ENCODE assay signal across 1 cellular context in the genomic region with DNA sequence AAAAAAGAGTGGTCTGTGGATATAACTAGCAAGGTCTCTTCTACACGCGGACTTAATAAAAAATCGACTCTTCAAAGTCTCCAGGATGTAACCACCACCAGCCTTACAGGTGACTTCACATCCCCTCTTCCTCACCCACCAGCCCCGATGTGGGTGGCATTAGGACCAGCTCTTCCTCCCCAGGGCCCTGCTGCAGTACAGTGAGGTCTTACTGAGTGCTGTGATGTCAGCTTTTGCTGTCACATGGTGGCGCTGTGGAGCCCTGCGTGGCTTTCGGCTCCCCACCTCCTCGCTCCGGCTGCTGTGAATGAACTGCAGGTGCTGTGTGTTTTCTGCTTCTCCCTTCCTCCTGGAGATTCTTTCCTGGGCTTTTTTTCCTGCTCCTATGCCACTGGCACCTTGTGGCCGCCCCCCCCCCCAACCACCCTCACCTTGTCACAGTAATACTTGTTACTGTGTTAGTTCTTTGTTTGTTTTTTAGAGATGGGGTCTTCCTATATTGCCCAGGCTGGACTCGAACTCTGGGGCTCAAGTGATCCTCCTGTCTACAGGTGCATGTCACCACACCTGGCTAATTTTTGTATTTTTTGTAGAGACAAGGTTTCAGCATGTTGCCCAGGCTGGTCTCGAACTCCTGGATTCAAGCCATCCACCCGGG.
TF ChIP-seq lines count a peak whose summit lies in the region.

No MANE protein-coding gene starts in this region.

TF ChIP-seq in K562, 482 proteins besides CTCF, POLR2A, EP300 and RAD21 (continued from another document):
- TF ChIP-seq, protein P1, sequence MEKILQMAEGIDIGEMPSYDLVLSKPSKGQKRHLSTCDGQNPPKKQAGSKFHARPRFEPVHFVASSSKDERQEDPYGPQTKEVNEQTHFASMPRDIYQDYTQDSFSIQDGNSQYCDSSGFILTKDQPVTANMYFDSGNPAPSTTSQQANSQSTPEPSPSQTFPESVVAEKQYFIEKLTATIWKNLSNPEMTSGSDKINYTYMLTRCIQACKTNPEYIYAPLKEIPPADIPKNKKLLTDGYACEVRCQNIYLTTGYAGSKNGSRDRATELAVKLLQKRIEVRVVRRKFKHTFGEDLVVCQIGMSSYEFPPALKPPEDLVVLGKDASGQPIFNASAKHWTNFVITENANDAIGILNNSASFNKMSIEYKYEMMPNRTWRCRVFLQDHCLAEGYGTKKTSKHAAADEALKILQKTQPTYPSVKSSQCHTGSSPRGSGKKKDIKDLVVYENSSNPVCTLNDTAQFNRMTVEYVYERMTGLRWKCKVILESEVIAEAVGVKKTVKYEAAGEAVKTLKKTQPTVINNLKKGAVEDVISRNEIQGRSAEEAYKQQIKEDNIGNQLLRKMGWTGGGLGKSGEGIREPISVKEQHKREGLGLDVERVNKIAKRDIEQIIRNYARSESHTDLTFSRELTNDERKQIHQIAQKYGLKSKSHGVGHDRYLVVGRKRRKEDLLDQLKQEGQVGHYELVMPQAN (IDR thresholded peaks at IDR 0.05; ENCODE audit: borderline replicate concordance) = no peak
- no peak for TF ChIP-seq CTBP1 (IDR thresholded peaks at IDR 0.05; ENCODE audit: borderline replicate concordance)
- TF ChIP-seq, protein P2, sequence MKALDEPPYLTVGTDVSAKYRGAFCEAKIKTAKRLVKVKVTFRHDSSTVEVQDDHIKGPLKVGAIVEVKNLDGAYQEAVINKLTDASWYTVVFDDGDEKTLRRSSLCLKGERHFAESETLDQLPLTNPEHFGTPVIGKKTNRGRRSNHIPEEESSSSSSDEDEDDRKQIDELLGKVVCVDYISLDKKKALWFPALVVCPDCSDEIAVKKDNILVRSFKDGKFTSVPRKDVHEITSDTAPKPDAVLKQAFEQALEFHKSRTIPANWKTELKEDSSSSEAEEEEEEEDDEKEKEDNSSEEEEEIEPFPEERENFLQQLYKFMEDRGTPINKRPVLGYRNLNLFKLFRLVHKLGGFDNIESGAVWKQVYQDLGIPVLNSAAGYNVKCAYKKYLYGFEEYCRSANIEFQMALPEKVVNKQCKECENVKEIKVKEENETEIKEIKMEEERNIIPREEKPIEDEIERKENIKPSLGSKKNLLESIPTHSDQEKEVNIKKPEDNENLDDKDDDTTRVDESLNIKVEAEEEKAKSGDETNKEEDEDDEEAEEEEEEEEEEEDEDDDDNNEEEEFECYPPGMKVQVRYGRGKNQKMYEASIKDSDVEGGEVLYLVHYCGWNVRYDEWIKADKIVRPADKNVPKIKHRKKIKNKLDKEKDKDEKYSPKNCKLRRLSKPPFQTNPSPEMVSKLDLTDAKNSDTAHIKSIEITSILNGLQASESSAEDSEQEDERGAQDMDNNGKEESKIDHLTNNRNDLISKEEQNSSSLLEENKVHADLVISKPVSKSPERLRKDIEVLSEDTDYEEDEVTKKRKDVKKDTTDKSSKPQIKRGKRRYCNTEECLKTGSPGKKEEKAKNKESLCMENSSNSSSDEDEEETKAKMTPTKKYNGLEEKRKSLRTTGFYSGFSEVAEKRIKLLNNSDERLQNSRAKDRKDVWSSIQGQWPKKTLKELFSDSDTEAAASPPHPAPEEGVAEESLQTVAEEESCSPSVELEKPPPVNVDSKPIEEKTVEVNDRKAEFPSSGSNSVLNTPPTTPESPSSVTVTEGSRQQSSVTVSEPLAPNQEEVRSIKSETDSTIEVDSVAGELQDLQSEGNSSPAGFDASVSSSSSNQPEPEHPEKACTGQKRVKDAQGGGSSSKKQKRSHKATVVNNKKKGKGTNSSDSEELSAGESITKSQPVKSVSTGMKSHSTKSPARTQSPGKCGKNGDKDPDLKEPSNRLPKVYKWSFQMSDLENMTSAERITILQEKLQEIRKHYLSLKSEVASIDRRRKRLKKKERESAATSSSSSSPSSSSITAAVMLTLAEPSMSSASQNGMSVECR (CRISPR knock-in tag; IDR thresholded peaks at IDR 0.05) = no peak
- TF ChIP-seq ZZZ3 (IDR thresholded peaks at IDR 0.05) = no peak
- no peak for TF ChIP-seq FOXP1 (CRISPR knock-in tag; IDR thresholded peaks at IDR 0.05)
- no peak for TF ChIP-seq NR3C1 (CRISPR knock-in tag; IDR thresholded peaks at IDR 0.05)
- TF ChIP-seq SMC3 (conservative IDR thresholded peaks at IDR 0.05; ENCODE audit: insufficient read depth, low read depth, low read length) = peak; percentile 73
- no peak for TF ChIP-seq ZNF165 (CRISPR knock-in tag; IDR thresholded peaks at IDR 0.05; ENCODE audit: borderline replicate concordance)
- TF ChIP-seq NR2F6 (CRISPR knock-in tag; IDR thresholded peaks at IDR 0.05) = no peak
- no peak for TF ChIP-seq CBFA2T2 (conservative IDR thresholded peaks at IDR 0.05)
- TF ChIP-seq STAG1 (CRISPR knock-in tag; IDR thresholded peaks at IDR 0.05; ENCODE audit: borderline replicate concordance) = peak; percentile 43; the same call in 1 of the 2 replicates
- no peak for TF ChIP-seq CREB1 (IDR thresholded peaks at IDR 0.05)
- TF ChIP-seq CREB1 (CRISPR knock-in tag; IDR thresholded peaks at IDR 0.05) = no peak; the same call in 1 of the 2 replicates
- peak; percentile 38; the same call in 1 of the 2 replicates for TF ChIP-seq KLF16 (IDR thresholded peaks at IDR 0.05)
- no peak for TF ChIP-seq HSF4 (CRISPR knock-in tag; IDR thresholded peaks at IDR 0.05; ENCODE audit: borderline replicate concordance)
- no peak for TF ChIP-seq GTF2E2 (tag; IDR thresholded peaks at IDR 0.05)
- TF ChIP-seq ETV6 (IDR thresholded peaks at IDR 0.05; ENCODE audit: borderline replicate concordance in 1 of 2, low read depth in 2 of 2, low read length in 1 of 2) = no peak
- TF ChIP-seq ETV6 (CRISPR knock-in tag; IDR thresholded peaks at IDR 0.05; ENCODE audit: borderline replicate concordance) = no peak
- no peak for TF ChIP-seq NFRKB (IDR thresholded peaks at IDR 0.05; ENCODE audit: low read depth)
- TF ChIP-seq, protein P3, sequence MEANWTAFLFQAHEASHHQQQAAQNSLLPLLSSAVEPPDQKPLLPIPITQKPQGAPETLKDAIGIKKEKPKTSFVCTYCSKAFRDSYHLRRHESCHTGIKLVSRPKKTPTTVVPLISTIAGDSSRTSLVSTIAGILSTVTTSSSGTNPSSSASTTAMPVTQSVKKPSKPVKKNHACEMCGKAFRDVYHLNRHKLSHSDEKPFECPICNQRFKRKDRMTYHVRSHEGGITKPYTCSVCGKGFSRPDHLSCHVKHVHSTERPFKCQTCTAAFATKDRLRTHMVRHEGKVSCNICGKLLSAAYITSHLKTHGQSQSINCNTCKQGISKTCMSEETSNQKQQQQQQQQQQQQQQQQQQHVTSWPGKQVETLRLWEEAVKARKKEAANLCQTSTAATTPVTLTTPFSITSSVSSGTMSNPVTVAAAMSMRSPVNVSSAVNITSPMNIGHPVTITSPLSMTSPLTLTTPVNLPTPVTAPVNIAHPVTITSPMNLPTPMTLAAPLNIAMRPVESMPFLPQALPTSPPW (CRISPR knock-in tag; IDR thresholded peaks at IDR 0.05) = no peak
- no peak for TF ChIP-seq BRD4 (IDR thresholded peaks at IDR 0.05)
- TF ChIP-seq MAZ (CRISPR knock-in tag; conservative IDR thresholded peaks at IDR 0.05 in 1 of 2, IDR thresholded peaks at IDR 0.05 in 1 of 2) = 0 out of 4 replicates have a peak, but pooled peaks of 1 of the 2 experiments have one; percentile 29
- no peak for TF ChIP-seq HNRNPUL1 (IDR thresholded peaks at IDR 0.05; ENCODE audit: low read length)
